Comparison of ENCODE assay signal across 28 cellular contexts in the genomic region with DNA sequence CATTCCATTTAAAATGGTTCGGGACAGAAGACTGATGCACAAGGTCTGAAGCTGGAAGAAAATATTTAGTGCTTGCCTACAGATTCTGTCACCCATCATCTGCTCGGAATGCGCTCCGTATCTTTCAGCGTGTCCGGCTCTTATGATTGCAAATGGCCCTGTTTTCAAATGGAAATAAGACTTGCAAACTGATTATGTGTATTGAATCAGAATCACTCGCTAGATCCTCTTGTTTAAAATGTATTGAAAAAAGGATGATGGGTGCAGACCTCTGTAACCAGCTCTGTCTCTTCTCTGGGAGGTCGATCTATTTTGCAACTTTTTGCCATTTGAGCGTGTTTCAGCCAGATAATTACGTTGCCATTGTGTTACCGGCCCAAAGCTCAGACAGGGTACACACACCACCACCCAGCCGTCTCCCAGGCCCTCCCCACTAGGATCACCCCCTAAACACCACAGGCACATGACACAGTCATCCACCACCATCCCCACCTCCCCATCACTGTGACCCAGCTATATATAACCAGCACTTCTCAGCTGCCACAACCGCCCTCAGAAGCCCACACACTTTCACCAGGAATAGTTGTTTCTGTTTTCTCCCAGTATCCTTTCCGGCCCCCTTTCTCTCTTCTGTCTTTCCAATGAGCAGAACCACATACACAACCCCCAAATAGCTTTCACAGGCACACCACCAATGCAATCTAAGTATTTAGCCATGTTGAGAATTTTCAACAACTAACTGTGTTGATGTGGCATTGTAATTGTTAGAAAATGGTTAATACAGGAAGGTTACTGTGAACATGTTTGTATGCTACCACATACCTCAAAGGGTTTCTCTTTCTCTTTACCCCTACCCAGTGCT. TPM values are rescaled to one million over a fixed set of nuclear protein-coding genes. Genes with fewer than 3 reads are reported as not detected.
A peak's percentile ranks its signal among the peaks of the same experiment; 100 is the strongest.
DNase-seq lines count a peak whose midpoint lies in the region; ATAC-seq, FAIRE-seq and TF ChIP-seq lines count a peak whose summit lies in the region.
"Had no signal": no experiment of that assay in that cellular context is flagged by ENCODE, and none has a peak within 500 bp of the region (broad histone marks: within the 10 kb centered on the region; RNA-seq: fewer than 3 reads in every experiment).

No MANE protein-coding gene starts in this region.

- no peak for TF ChIP-seq EP300 in H1 (IDR thresholded peaks at IDR 0.05; ENCODE audit: borderline replicate concordance in 1 of 2, low read depth in 2 of 2, low read length in 2 of 2)

- H3K27ac ChIP-seq in H9 (ENCODE audit: insufficient read length, low read depth, low read length) (no peak overlapping the region), H1 (ENCODE audit: low read depth, low read length) (no peak overlapping the region)
- H3K27ac ChIP-seq: esophagus squamous epithelium, gastroesophageal sphincter, parathyroid adenoma, thoracic aorta had no signal

- no peak overlapping the region for H3T11ph ChIP-seq in H9 (ENCODE audit: low read length)

- CTCF ChIA-PET in H1 (lab: Charles Lee; ENCODE audit: partially characterized antibody) = interaction anchor here (0.8 to 9.7 kb wide), 12 partner anchors 13 to 147 kb away, joined by 3 to 202 read pairs (median 4); a partner anchor contains a TSS
- CTCF ChIA-PET in activated CD8-positive, alpha-beta T cell treated with anti-CD3 and anti-CD28 coated beads, Interleukin-2, amount 10 ng/mL, durations not matched to agents 7 days and 5 days (lab: Charles Lee) = interaction anchor here (0.7 kb wide), 1 partner anchor 16 kb away, joined by 3 read pairs; no protein-coding TSS in a partner anchor

- TF ChIP-seq CTCF in H9 (conservative IDR thresholded peaks at IDR 0.05) (no peak), H1 (IDR thresholded peaks at IDR 0.05; ENCODE audit: control extremely low read depth in 1 of 3, insufficient read depth in 1 of 3, low read depth in 1 of 3, low read length in 3 of 3) (no peak)

- peak; percentile 45 for FAIRE-seq in H1 (lab: Jason Lieb, UNC)
- FAIRE-seq: K562 had no signal

- H2BK120ac ChIP-seq in H9 (ENCODE audit: low read depth, low read length, poor library complexity, severe bottlenecking) (no peak overlapping the region), H1 (replicated peaks; ENCODE audit: low read depth, low read length) (no peak overlapping the region)

- no peak for ATAC-seq in activated CD8-positive, alpha-beta T cell treated with anti-CD3 and anti-CD28 coated beads, Interleukin-2, amount 10 ng/mL, durations not matched to agents 7 days and 5 days
- ATAC-seq in GM19397 (IDR thresholded peaks at IDR 0.05; ENCODE audit: unreplicated experiment) = no peak
- no peak for ATAC-seq in GM21723 (IDR thresholded peaks at IDR 0.05; ENCODE audit: unreplicated experiment)
- ATAC-seq: activated CD8-positive, alpha-beta memory T cell treated with anti-CD3 and anti-CD28 coated beads, Interleukin-2, amount 10 ng/mL, durations not matched to agents 7 days and 5 days; gastroesophageal sphincter; K562; natural killer cell treated with Interleukin-12 subunit alpha and Interleukin-12 subunit beta and Interleukin-15 and Interleukin-18, amount 100 ng/mL, for 72 hours; Right ventricle myocardium inferior; sciatic nerve had no signal

- H3K79me2 ChIP-seq in H9 (ENCODE audit: insufficient read depth, low read length) (no peaks in the 10 kb centered on the region), H1 (ENCODE audit: control insufficient read depth in 1 of 2, insufficient read depth in 2 of 2, low read length in 2 of 2) (no peaks in the 10 kb centered on the region)
- H3K79me2 ChIP-seq: parathyroid adenoma had no signal

- H3K14ac ChIP-seq in H9 (ENCODE audit: insufficient read depth, low read length) (no peak overlapping the region), H1 (ENCODE audit: insufficient read length) (no peak overlapping the region)

- POLR2A ChIA-PET in H1 (lab: Charles Lee; ENCODE audit: partially characterized antibody) = interaction anchor here (0.9 to 1.9 kb wide), 4 partner anchors 9 to 13 kb away, joined by 3 to 6 read pairs (median 4); a partner anchor contains a TSS
- POLR2A ChIA-PET in activated CD8-positive, alpha-beta T cell treated with anti-CD3 and anti-CD28 coated beads, Interleukin-2, amount 10 ng/mL, durations not matched to agents 7 days and 5 days (lab: Charles Lee) = no interaction called here

- H3K27ac Mint-ChIP-seq in H9 = no peak overlapping the region
- no peak overlapping the region for H3K27ac Mint-ChIP-seq in activated CD8-positive, alpha-beta T cell treated with anti-CD3 and anti-CD28 coated beads, Interleukin-2, amount 10 ng/mL, durations not matched to agents 7 days and 5 days
- H3K27ac Mint-ChIP-seq: activated CD8-positive, alpha-beta memory T cell treated with anti-CD3 and anti-CD28 coated beads, Interleukin-2, amount 10 ng/mL, durations not matched to agents 7 days and 5 days; activated naive CD4-positive, alpha-beta T cell treated with anti-CD3 and anti-CD28 coated beads, Interleukin-2, amount 50 U/mL, for 72 hours; activated T-helper 1 cell treated with anti-CD3 and anti-CD28 coated beads, Interleukin-12 subunit alpha, Interleukin-12 subunit beta, Interleukin-2, Interleukin-4 antibody, amounts not matched to agents 30 ng/mL and 10 ng/mL and 1 ng/mL, durations not matched to agents 14 hours and 24 hours and 36 hours; natural killer cell treated with Interleukin-12 subunit alpha and Interleukin-12 subunit beta and Interleukin-15 and Interleukin-18, amount 100 ng/mL, for 72 hours had no signal

- H4K5ac ChIP-seq in H9 (ENCODE audit: insufficient read length, low read depth, low read length) = no peak overlapping the region
- H4K5ac ChIP-seq in H1 (ENCODE audit: insufficient read length, low read depth, low read length) = no peak overlapping the region

- H3K9me3 ChIP-seq in H9 (ENCODE audit: control insufficient read depth, low read depth, low read length) (no peaks in the 10 kb centered on the region), H1 (ENCODE audit: insufficient read depth in 2 of 2, low read depth in 1 of 2, low read length in 1 of 2) (no peaks in the 10 kb centered on the region)
- H3K9me3 ChIP-seq: esophagus squamous epithelium, thoracic aorta had no signal

- H3K27me3 ChIP-seq in H9 (ENCODE audit: insufficient read depth, low read length) = peaks cover 91% of the 10 kb centered on the region
- peaks cover 87 to 99% (median 94%) of the 10 kb centered on the region in 4 experiments for H3K27me3 ChIP-seq in H1 (replicated peaks in 1 of 4; ENCODE audit: control insufficient read depth in 3 of 4, extremely low read depth in 1 of 4, insufficient read depth in 3 of 4, low read length in 3 of 4)

- H3K18ac ChIP-seq in H9 (ENCODE audit: insufficient read length, low read depth, low read length) (no peak overlapping the region), H1 (ENCODE audit: extremely low read depth, low read length) (no peak overlapping the region)

- DNase-seq in H9 = no peak
- peak; percentile 91 for DNase-seq in NCI-H1092 treated with DMSO at 0.1 percent for 48 hours (lab: John Stamatoyannopoulos, UW)
- no peak for DNase-seq in H1 (ENCODE audit: low read depth in 1 of 2, low spot score in 2 of 2)
- peak; percentile 54 for DNase-seq in retina
- DNase-seq in activated CD8-positive, alpha-beta T cell treated with anti-CD3 and anti-CD28 coated beads, Interleukin-2, amount 10 ng/mL, durations not matched to agents 7 days and 5 days = no peak
- DNase-seq: activated CD4-positive, alpha-beta T cell treated with anti-CD3 and anti-CD28 coated beads for 48 hours; activated CD8-positive, alpha-beta memory T cell treated with anti-CD3 and anti-CD28 coated beads, Interleukin-2, amount 10 ng/mL, durations not matched to agents 7 days and 5 days; CD8-positive, alpha-beta memory T cell; effector CD4-positive, alpha-beta T cell; EL; esophagus squamous epithelium; kidney glomerular epithelial cell; NCI-H1930; OCI-M1; stimulated activated naive CD4-positive, alpha-beta T cell; T-helper 1 cell had no signal

- H3K79me1 ChIP-seq in H9 (ENCODE audit: insufficient read depth, low read depth, low read length, poor library complexity, severe bottlenecking) (no peaks in the 10 kb centered on the region), H1 (ENCODE audit: low read depth, low read length) (no peaks in the 10 kb centered on the region)

- no peak overlapping the region for H2BK5ac ChIP-seq in H9 (ENCODE audit: insufficient read length, low read length)
- no peak overlapping the region for H2BK5ac ChIP-seq in H1 (ENCODE audit: low read depth, low read length)

- peak overlapping the region in 1 of 2 experiments; percentile 73; a peak in 2 of 5 replicates for H3K4me3 Mint-ChIP-seq in H9
- H3K4me3 Mint-ChIP-seq in activated CD8-positive, alpha-beta T cell treated with anti-CD3 and anti-CD28 coated beads, Interleukin-2, amount 10 ng/mL, durations not matched to agents 7 days and 5 days = no peak overlapping the region
- H3K4me3 Mint-ChIP-seq: activated CD8-positive, alpha-beta memory T cell treated with anti-CD3 and anti-CD28 coated beads, Interleukin-2, amount 10 ng/mL, durations not matched to agents 7 days and 5 days; activated T-helper 1 cell treated with anti-CD3 and anti-CD28 coated beads, Interleukin-12 subunit alpha, Interleukin-12 subunit beta, Interleukin-2, Interleukin-4 antibody, amounts not matched to agents 30 ng/mL and 10 ng/mL and 1 ng/mL, durations not matched to agents 14 hours and 24 hours and 36 hours; CD8-positive, alpha-beta memory T cell; natural killer cell treated with Interleukin-12 subunit alpha and Interleukin-12 subunit beta and Interleukin-15 and Interleukin-18, amount 100 ng/mL, for 72 hours had no signal

- peak overlapping the region in 1 of 4 experiments; percentile 40; a peak in 1 of 8 replicates for H3K4me3 ChIP-seq in H1 (ENCODE audit: extremely low read depth in 1 of 4, insufficient read depth in 2 of 4, low read depth in 3 of 4, low read length in 4 of 4)
- H3K4me3 ChIP-seq: esophagus squamous epithelium, gastroesophageal sphincter, K562, thoracic aorta had no signal

- H3K9ac ChIP-seq in H9 (ENCODE audit: extremely low read depth, insufficient read length, low read length) (no peak overlapping the region), H1 (replicated peaks in 1 of 4; ENCODE audit: extremely low read depth in 1 of 4, low read depth in 3 of 4, low read length in 3 of 4) (no peak overlapping the region)
- H3K9ac ChIP-seq: parathyroid adenoma had no signal

- no peaks in the 10 kb centered on the region; a peak in 2 of 7 replicates for H3K36me3 Mint-ChIP-seq in H9 (ENCODE audit: insufficient read depth in 1 of 3, low read depth in 3 of 3)
- H3K36me3 Mint-ChIP-seq in activated CD8-positive, alpha-beta T cell treated with anti-CD3 and anti-CD28 coated beads, Interleukin-2, amount 10 ng/mL, durations not matched to agents 7 days and 5 days (ENCODE audit: low read depth) = peaks cover 7% of the 10 kb centered on the region
- H3K36me3 Mint-ChIP-seq: CD8-positive, alpha-beta memory T cell had no signal

- peaks cover 97% of the 10 kb centered on the region for H3K27me3 Mint-ChIP-seq in H9 (ENCODE audit: low read depth)
- H3K27me3 Mint-ChIP-seq in activated CD8-positive, alpha-beta T cell treated with anti-CD3 and anti-CD28 coated beads, Interleukin-2, amount 10 ng/mL, durations not matched to agents 7 days and 5 days (ENCODE audit: low read depth) = peaks cover 80% of the 10 kb centered on the region

- H3K4me1 ChIP-seq in H9 (ENCODE audit: insufficient read depth, low read length) (no peaks in the 10 kb centered on the region), H1 (replicated peaks in 1 of 4; ENCODE audit: control insufficient read depth in 3 of 4, insufficient read depth in 4 of 4, low read length in 3 of 4) (peaks cover 14 to 27% (median 18%) of the 10 kb centered on the region in 4 experiments)
- H3K4me1 ChIP-seq: parathyroid adenoma had no signal

- H3K23ac ChIP-seq in H9 (ENCODE audit: insufficient read length, low read depth, low read length) (no peak overlapping the region), H1 (ENCODE audit: insufficient read length) (no peak overlapping the region)

- H2BK15ac ChIP-seq in H9 (ENCODE audit: low read depth, low read length) (no peak overlapping the region), H1 (ENCODE audit: low read length) (no peak overlapping the region)

- no peak overlapping the region for H2BK12ac ChIP-seq in H9 (ENCODE audit: insufficient read length, low read depth, low read length)
- H2BK12ac ChIP-seq in H1 (ENCODE audit: low read depth, low read length) = no peak overlapping the region

- TF ChIP-seq RAD21 in H1 (IDR thresholded peaks at IDR 0.05 in 1 of 2, conservative IDR thresholded peaks at IDR 0.05 in 1 of 2; ENCODE audit: low read depth in 2 of 2, low read length in 2 of 2) = no peak

- H3K56ac ChIP-seq in H9 (ENCODE audit: insufficient read length, low read depth, low read length) = no peak overlapping the region
- no peak overlapping the region for H3K56ac ChIP-seq in H1 (replicated peaks; ENCODE audit: insufficient read length, low read depth, low read length)

- no peak for TF ChIP-seq POLR2A in H1 (IDR thresholded peaks at IDR 0.05; ENCODE audit: control extremely low read depth in 1 of 2, low read depth in 2 of 2, low read length in 2 of 2)

- H3K9me3 Mint-ChIP-seq in H9 = peaks cover 6 to 16% of the 10 kb centered on the region in 2 experiments; a peak in 4 of 5 replicates
- peaks cover 11% of the 10 kb centered on the region for H3K9me3 Mint-ChIP-seq in activated CD8-positive, alpha-beta T cell treated with anti-CD3 and anti-CD28 coated beads, Interleukin-2, amount 10 ng/mL, durations not matched to agents 7 days and 5 days (ENCODE audit: insufficient read depth)
- H3K9me3 Mint-ChIP-seq: activated T-helper 1 cell treated with anti-CD3 and anti-CD28 coated beads, Interleukin-12 subunit alpha, Interleukin-12 subunit beta, Interleukin-2, Interleukin-4 antibody, amounts not matched to agents 30 ng/mL and 10 ng/mL and 1 ng/mL, durations not matched to agents 14 hours and 24 hours and 36 hours had no signal

- H4K91ac ChIP-seq in H9 (ENCODE audit: insufficient read length, low read depth, low read length) (no peak overlapping the region), H1 (replicated peaks; ENCODE audit: insufficient read length, low read length) (no peak overlapping the region)

- H2AK5ac ChIP-seq in H9 (ENCODE audit: insufficient read length, low read length) (no peak overlapping the region), H1 (ENCODE audit: low read depth, low read length) (no peak overlapping the region)

- H3K36me3 ChIP-seq in H1 (ENCODE audit: control insufficient read depth in 2 of 4, insufficient read depth in 4 of 4, low read length in 3 of 4) = no peaks in the 10 kb centered on the region; a peak in 1 of 8 replicates
- H3K36me3 ChIP-seq: esophagus squamous epithelium, gastroesophageal sphincter, thoracic aorta had no signal

- H3K4ac ChIP-seq in H9 (ENCODE audit: low read depth, low read length) (no peak overlapping the region), H1 (replicated peaks; ENCODE audit: insufficient read length, low read depth, low read length) (no peak overlapping the region)

- no peak overlapping the region for H2AFZ ChIP-seq in H9 (ENCODE audit: low read length)
- H2AFZ ChIP-seq in H1 (ENCODE audit: low read length) = no peak overlapping the region
- H2AFZ ChIP-seq: parathyroid adenoma had no signal

- H4K8ac ChIP-seq in H9 (replicated peaks; ENCODE audit: insufficient read length, low read depth, low read length) (no peak overlapping the region), H1 (ENCODE audit: extremely low read depth, insufficient read depth, low read length) (no peak overlapping the region)

- peaks cover 26 to 62% of the 10 kb centered on the region in 2 experiments for H3K4me1 Mint-ChIP-seq in H9
- H3K4me1 Mint-ChIP-seq in activated CD8-positive, alpha-beta T cell treated with anti-CD3 and anti-CD28 coated beads, Interleukin-2, amount 10 ng/mL, durations not matched to agents 7 days and 5 days (ENCODE audit: low read depth) = no peaks in the 10 kb centered on the region

- H3K23me2 ChIP-seq in H9 (ENCODE audit: insufficient read length, low read depth, low read length, poor library complexity, severe bottlenecking) (no peaks in the 10 kb centered on the region), H1 (ENCODE audit: low read depth, low read length) (no peaks in the 10 kb centered on the region; the same call in 1 of the 2 replicates)

- WGBS in H9 (ENCODE audit: extremely low coverage, insufficient read length, low lambda C conversion rate) = no CpG with 5 or more reads among the region's 14 CpGs
- 3% methylated on average over 14 of the region's 14 CpGs; no CpG with 5 or more reads in 1 of the 2 experiments for WGBS in H1 (ENCODE audit: extremely low coverage in 1 of 2, insufficient coverage in 1 of 2, insufficient read length in 1 of 2, insufficient replicate concordance in 2 of 2, low coverage in 1 of 2, low lambda C conversion rate in 2 of 2, missing lambda C conversion rate in 1 of 2), 2 experiments

- no peaks in the 10 kb centered on the region for H4K20me1 ChIP-seq in H9 (ENCODE audit: control insufficient read depth, insufficient read depth, insufficient read length)
- peaks cover 38 to 46% of the 10 kb centered on the region in 2 experiments for H4K20me1 ChIP-seq in H1 (replicated peaks in 1 of 2; ENCODE audit: control insufficient read depth in 1 of 2, insufficient read depth in 2 of 2, low read length in 2 of 2)

- H2BK20ac ChIP-seq in H9 (ENCODE audit: low read depth, low read length, poor library complexity, severe bottlenecking) (no peak overlapping the region), H1 (ENCODE audit: low read length) (no peak overlapping the region; the same call in 1 of the 2 replicates)

- peak overlapping the region; percentile 31 for H3K4me2 ChIP-seq in H9 (ENCODE audit: insufficient read depth, insufficient read length, low read length)
- peak overlapping the region; percentile 59 to 63; a peak in 3 of 4 replicates for H3K4me2 ChIP-seq in H1 (ENCODE audit: insufficient read depth in 1 of 2, low read depth in 2 of 2, low read length in 2 of 2)

RNA-seq across cellular contexts. Expression of a gene that starts 10.7 kb away (rescaled TPM):
- not detected in 2 replicates for total RNA-seq in H9 (2021)
- total RNA-seq in H1 (2021; fragmentation: NEBNext Ultra II Directional; extraction: Animal tissue kit (Norgen Biotek cat#: 25700)) = not detected in 2 replicates
- not detected in 2 replicates for polyA plus RNA-seq in H1 (2011; rRNA removed)
- polyA plus RNA-seq in H1 (2011; cell fraction: cytosol; rRNA removed) = not detected
- polyA plus RNA-seq in H1 (2011; cell fraction: nucleus; rRNA removed) = not detected
- polyA plus RNA-seq in H1 (2012, experiment 1 of 2) = not detected in 4 replicates
- polyA plus RNA-seq in H1 (2012, experiment 2 of 2) = not detected
- polyA plus RNA-seq in H1 (2013, experiment 1 of 2) = not detected
- not detected for polyA plus RNA-seq in H1 (2013, experiment 2 of 2)
- not detected in 2 replicates for polyA minus RNA-seq in H1 (2011; rRNA and poly(A)+ RNA removed)
- not detected for polyA minus RNA-seq in H1 (2011; cell fraction: cytosol; rRNA and poly(A)+ RNA removed)
- polyA minus RNA-seq in H1 (2011; cell fraction: nucleus; rRNA and poly(A)+ RNA removed) = not detected
- not detected for total RNA-seq in activated CD8-positive, alpha-beta T cell treated with anti-CD3 and anti-CD28 coated beads, Interleukin-2, amount 10 ng/mL, durations not matched to agents 7 days and 5 days
- total RNA-seq: activated CD8-positive, alpha-beta memory T cell treated with anti-CD3 and anti-CD28 coated beads, Interleukin-2, amount 10 ng/mL, durations not matched to agents 7 days and 5 days; activated naive CD4-positive, alpha-beta T cell treated with anti-CD3 and anti-CD28 coated beads, Interleukin-2, amount 50 U/mL, for 72 hours; activated T-helper 1 cell treated with anti-CD3 and anti-CD28 coated beads, Interleukin-12 subunit alpha, Interleukin-12 subunit beta, Interleukin-2, Interleukin-4 antibody, amounts not matched to agents 30 ng/mL and 10 ng/mL and 1 ng/mL, durations not matched to agents 14 hours and 24 hours and 36 hours; CD8-positive, alpha-beta memory T cell; chondrocyte; esophagus squamous epithelium; gastroesophageal sphincter; natural killer cell treated with Interleukin-12 subunit alpha and Interleukin-12 subunit beta and Interleukin-15 and Interleukin-18, amount 100 ng/mL, for 72 hours; Right ventricle myocardium inferior; thoracic aorta had no signal
- polyA plus RNA-seq: CD8-positive, alpha-beta memory T cell; K562 had no signal

Comparison
In these comparisons a context has a peak if more than half of its experiments do, and no peak if none do; other contexts are left out.
1. DNase-seq: peak in NCI-H1092 treated with DMSO at 0.1 percent for 48 hours (single experiment) and retina (single experiment); none in H9 (single experiment), H1 (0 of 2) and activated CD8-positive, alpha-beta T cell treated with anti-CD3 and anti-CD28 coated beads, Interleukin-2, amount 10 ng/mL, durations not matched to agents 7 days and 5 days (single experiment).